Comparison of ENCODE assay signal across 8 cellular contexts in the genomic region with DNA sequence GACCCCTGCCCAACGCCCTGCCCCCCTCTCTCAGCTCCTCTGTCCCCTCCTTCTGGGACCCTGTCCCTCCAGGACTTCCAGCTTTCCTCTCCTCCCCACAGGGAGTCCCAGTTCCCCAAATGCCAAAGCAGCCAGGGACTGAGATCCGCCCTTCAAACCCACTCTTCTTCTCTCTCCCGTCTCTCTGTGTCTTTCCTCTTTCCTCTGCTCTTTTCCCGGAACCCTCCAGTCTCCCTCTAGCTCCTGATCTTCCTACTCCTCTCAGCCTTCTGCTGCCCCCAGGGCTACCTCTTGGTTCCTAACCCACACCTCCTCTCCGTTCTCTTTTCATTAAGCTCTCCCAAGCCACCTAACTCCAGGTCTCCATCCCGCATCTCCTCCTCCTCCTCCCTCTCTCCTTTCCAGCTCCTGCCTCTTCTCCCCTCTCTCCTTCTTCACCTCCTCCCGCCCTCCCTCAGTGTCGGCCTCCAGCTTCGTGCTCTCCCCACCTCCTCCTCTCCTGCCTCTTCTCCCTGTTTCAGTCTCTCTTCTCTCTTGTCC. TPM values are rescaled to one million over a fixed set of nuclear protein-coding genes. Genes with fewer than 3 reads are reported as not detected.
A peak's percentile ranks its signal among the peaks of the same experiment; 100 is the strongest.
DNase-seq lines count a peak whose midpoint lies in the region; ATAC-seq, FAIRE-seq and TF ChIP-seq lines count a peak whose summit lies in the region.

A gene (minus strand): TSS at position 536 of the 540 bp plus-strand sequence. CDS start 555 bp downstream, outside the sequence.

- no peak for FAIRE-seq in D721Med (lab: Jason Lieb, UNC)

- H3K27me3 ChIP-seq in body of pancreas (no peaks in the 10 kb centered on the region), stomach smooth muscle (ENCODE audit: control insufficient read depth in 1 of 2, insufficient read depth in 2 of 2, low read length in 2 of 2) (no peaks in the 10 kb centered on the region)

- peaks cover 19% of the 10 kb centered on the region for H3K4me1 Mint-ChIP-seq in Calu3 (ENCODE audit: low read depth, unreplicated experiment)

- intact Hi-C loops in Calu3 (cut with micrococcal nuclease; ENCODE audit: unreplicated experiment), result loop anchor here (2.0 kb wide), 1 partner anchor 139 kb away; no protein-coding TSS in a partner anchor
- intact Hi-C loops in body of pancreas (cut with DNase I), result no loop called here
- intact Hi-C loops in left colon (cut with DNase I, micrococcal nuclease), result no loop called here

- H3K9me3 ChIP-seq in KOPT-K1 (ENCODE audit: insufficient read depth, low read length, poor library complexity, severe bottlenecking), result no peaks in the 10 kb centered on the region
- no peaks in the 10 kb centered on the region for H3K9me3 ChIP-seq in body of pancreas
- H3K9me3 ChIP-seq in stomach smooth muscle (ENCODE audit: control insufficient read depth in 2 of 2, low read length in 2 of 2), result no peaks in the 10 kb centered on the region

- H3K27me3 Mint-ChIP-seq in Calu3 (ENCODE audit: unreplicated experiment), result peaks cover 63% of the 10 kb centered on the region

- no peak for DNase-seq in Calu3
- DNase-seq in body of pancreas, result no peak
- DNase-seq in left colon, result no peak
- no peak for DNase-seq in AML-193 (lab: John Stamatoyannopoulos, UW)
- DNase-seq in D721Med (ENCODE audit: insufficient read length, low spot score), result no peak
- no peak for DNase-seq in AG08395 (ENCODE audit: low spot score)

- peak; percentile 3 for ATAC-seq in body of pancreas
- ATAC-seq in left colon, result peak; percentile 11

- H3K36me3 ChIP-seq in KOPT-K1 (ENCODE audit: insufficient read depth, low read length) (no peaks in the 10 kb centered on the region), body of pancreas (replicated peaks in 1 of 2; ENCODE audit: insufficient read depth in 1 of 2, low read depth in 2 of 2) (no peaks in the 10 kb centered on the region), stomach smooth muscle (ENCODE audit: control insufficient read depth in 2 of 2, insufficient read depth in 2 of 2, low read length in 2 of 2) (no peaks in the 10 kb centered on the region)

- H3K27ac Mint-ChIP-seq in Calu3 (ENCODE audit: unreplicated experiment), result no peak within 1 kb of the TSS

- BruUV-seq in Calu3 (replicated peaks; lab: Mats Ljungman, UMichigan), result no TSS peak

- H3K4me1 ChIP-seq in body of pancreas (peaks cover 28% of the 10 kb centered on the region), stomach smooth muscle (ENCODE audit: control insufficient read depth, insufficient read depth, low read length) (peaks cover 16% of the 10 kb centered on the region)

- H3K27ac ChIP-seq in KOPT-K1 (ENCODE audit: low read depth, low read length, poor library complexity, severe bottlenecking) (peak within 1 kb of the TSS; percentile 56), body of pancreas (peak within 1 kb of the TSS; percentile 84 to 92 (median 90)), stomach smooth muscle (ENCODE audit: low read length) (peak within 1 kb of the TSS; percentile 92)

- CTCF ChIA-PET in Calu3 (lab: Charles Lee), result interaction anchor here (0.6 to 2.4 kb wide), 17 partner anchors 8 to 348 kb away, joined by 3 to 13 read pairs (median 4); a partner anchor contains a TSS

- H3K4me3 Mint-ChIP-seq in Calu3 (ENCODE audit: low read depth, unreplicated experiment), result peak within 1 kb of the TSS; percentile 55

- TF ChIP-seq POLR2A in body of pancreas (IDR thresholded peaks at IDR 0.05), result no peak

- H3K4me3 ChIP-seq in body of pancreas, result peak within 1 kb of the TSS; percentile 10 to 35
- peak within 1 kb of the TSS; percentile 79 to 87 for H3K4me3 ChIP-seq in stomach smooth muscle (ENCODE audit: low read length in 2 of 2)

- H3K36me3 Mint-ChIP-seq in Calu3 (ENCODE audit: insufficient read depth, unreplicated experiment), result peaks cover 6% of the 10 kb centered on the region

- no peaks in the 10 kb centered on the region for H3K9me3 Mint-ChIP-seq in Calu3 (ENCODE audit: low read depth, unreplicated experiment)

- H3K9ac ChIP-seq in stomach smooth muscle (ENCODE audit: low read length in 2 of 2), result peak within 1 kb of the TSS; percentile 76

- 1% methylated on average over 9 of the region's 9 CpGs for WGBS in body of pancreas, 2 donors

- TF ChIP-seq CTCF in Calu3 (IDR thresholded peaks at IDR 0.05; ENCODE audit: unreplicated experiment) (no peak), body of pancreas (IDR thresholded peaks at IDR 0.05) (peak in 1 of 7 experiments; percentile 2), D721Med (IDR thresholded peaks at IDR 0.05; ENCODE audit: insufficient read depth, missing control alignments) (no peak)

RNA-seq across cellular contexts. Expression of the gene that starts here (rescaled TPM):
- total RNA-seq in Calu3 (2022) (2.1 and 5.1 TPM in 2 replicates), body of pancreas (1 to 10 TPM in 1 of 2 donors, not detected in 1; 2.9 TPM), left colon (1 to 10 TPM; 1.7 to 4.2 TPM)
